Comparison of ENCODE assay signal across 8 cellular contexts in genomic region chr14:75831455-75831854, GRCh38.
A peak's percentile ranks its signal among the peaks of the same experiment; 100 is the strongest.
DNase-seq lines count a peak whose midpoint lies in the region; ATAC-seq and TF ChIP-seq lines count a peak whose summit lies in the region.

No MANE protein-coding gene starts in this region.

- DNase-seq in AML-193 (lab: John Stamatoyannopoulos, UW) (peak; percentile 22 to 26), NCI-H1105 (lab: John Stamatoyannopoulos, UW) (peak; percentile 70), foreskin fibroblast (peak; percentile 72 to 88), GM19238 (ENCODE audit: insufficient read length, low spot score) (no peak), hepatic stellate cell (ENCODE audit: low spot score) (no peak)
- DNase-seq in activated CD8-positive, alpha-beta memory T cell treated with anti-CD3 and anti-CD28 coated beads, Interleukin-2, amount 50 U/mL, for 4 hours = peak; percentile 27
- peak; percentile 6 for DNase-seq in stimulated activated CD4-positive, alpha-beta T cell treated with anti-CD3 and anti-CD28 coated beads, Interleukin-4, amount 100 ng/mL, for 1 hour

- TF ChIP-seq CTCF in foreskin fibroblast (IDR thresholded peaks at IDR 0.05; ENCODE audit: low read depth, low read length) = no peak

- H3K4me3 ChIP-seq in foreskin fibroblast (ENCODE audit: low read depth in 1 of 2, low read length in 2 of 2) = no peak overlapping the region

- no peak for ATAC-seq in GM18870 (IDR thresholded peaks at IDR 0.05; ENCODE audit: unreplicated experiment)

Comparison
In these comparisons a context has a peak if more than half of its experiments do, and no peak if none do; other contexts are left out.
1. DNase-seq: peak in AML-193 (2 of 2), NCI-H1105 (single experiment), activated CD8-positive, alpha-beta memory T cell treated with anti-CD3 and anti-CD28 coated beads, Interleukin-2, amount 50 U/mL, for 4 hours (single experiment), foreskin fibroblast (2 of 2) and stimulated activated CD4-positive, alpha-beta T cell treated with anti-CD3 and anti-CD28 coated beads, Interleukin-4, amount 100 ng/mL, for 1 hour (single experiment); none in GM19238 (single experiment) and hepatic stellate cell (single experiment).